In the genomic region with DNA sequence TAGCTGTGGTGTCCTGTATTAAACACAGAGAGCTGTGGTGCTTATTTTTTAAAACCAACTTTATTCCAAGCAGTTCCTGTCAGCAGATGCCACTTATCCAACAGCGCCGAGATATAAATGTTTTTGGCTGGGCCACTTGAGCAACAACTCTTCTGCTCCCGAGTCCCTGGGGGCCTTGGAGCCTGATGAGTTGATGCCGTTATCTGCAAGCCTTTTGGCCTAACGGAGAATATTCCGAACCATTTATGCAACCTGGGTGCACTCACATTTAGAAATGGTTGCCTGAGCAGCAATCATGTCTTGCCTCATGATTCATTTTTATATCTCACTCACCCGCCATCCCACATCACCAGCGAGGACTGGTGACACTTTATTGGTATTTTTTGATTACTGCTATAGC, we compare ENCODE assay signal across 18 cellular contexts.
"Had no signal": no experiment of that assay in that cellular context is flagged by ENCODE, and none has a peak within 500 bp of the region (broad histone marks: within the 10 kb centered on the region; RNA-seq: fewer than 3 reads in every experiment).

No MANE protein-coding gene starts in this region.

- H3K9me3 ChIP-seq: adrenal gland, lower lobe of right lung, prostate gland, right lobe of liver, suprapubic skin, upper lobe of left lung had no signal

- H3K36me3 ChIP-seq: adrenal gland, cardiac muscle cell, lower lobe of right lung, prostate gland, right lobe of liver, suprapubic skin, upper lobe of left lung had no signal

- H3K4me3 Mint-ChIP-seq: activated naive CD4-positive, alpha-beta T cell treated with anti-CD3 and anti-CD28 coated beads, Interleukin-2, amount 50 U/mL, for 24 hours; mesothelial cell of epicardium; nephron progenitor cell; stimulated activated naive CD8-positive, alpha-beta T cell treated with anti-CD3 and anti-CD28 coated beads, Interleukin-15, Interleukin-2, amounts not matched to agents 100 ng/mL and 50 ng/mL, for 24 hours had no signal

- H3K4me2 ChIP-seq: smooth muscle cell had no signal

- H3K27ac ChIP-seq: adrenal gland, cardiac muscle cell, lower lobe of right lung, prostate gland, right lobe of liver, suprapubic skin, upper lobe of left lung had no signal

- H3K36me3 Mint-ChIP-seq: activated naive CD4-positive, alpha-beta T cell treated with anti-CD3 and anti-CD28 coated beads, Interleukin-2, amount 50 U/mL, for 24 hours; mesothelial cell of epicardium had no signal

- H3K4me3 ChIP-seq: adrenal gland, cardiac muscle cell, lower lobe of right lung, prostate gland, right lobe of liver, smooth muscle cell, suprapubic skin, upper lobe of left lung had no signal

- H3K27me3 Mint-ChIP-seq: stimulated activated naive CD8-positive, alpha-beta T cell treated with anti-CD3 and anti-CD28 coated beads, Interleukin-15, Interleukin-2, amounts not matched to agents 100 ng/mL and 50 ng/mL, for 24 hours had no signal

- H3K4me1 Mint-ChIP-seq: activated naive CD4-positive, alpha-beta T cell treated with anti-CD3 and anti-CD28 coated beads, Interleukin-2, amount 50 U/mL, for 24 hours had no signal

- ATAC-seq: right lobe of liver had no signal

- H3K27ac Mint-ChIP-seq: activated naive CD4-positive, alpha-beta T cell treated with anti-CD3 and anti-CD28 coated beads, Interleukin-2, amount 50 U/mL, for 24 hours; mesothelial cell of epicardium; nephron progenitor cell; stimulated activated naive CD8-positive, alpha-beta T cell treated with anti-CD3 and anti-CD28 coated beads, Interleukin-15, Interleukin-2, amounts not matched to agents 100 ng/mL and 50 ng/mL, for 24 hours had no signal

- H3K9me3 Mint-ChIP-seq: activated naive CD4-positive, alpha-beta T cell treated with anti-CD3 and anti-CD28 coated beads, Interleukin-2, amount 50 U/mL, for 24 hours; mesothelial cell of epicardium; nephron progenitor cell; stimulated activated naive CD8-positive, alpha-beta T cell treated with anti-CD3 and anti-CD28 coated beads, Interleukin-15, Interleukin-2, amounts not matched to agents 100 ng/mL and 50 ng/mL, for 24 hours had no signal

- DNase-seq: activated CD4-positive, alpha-beta T cell treated with anti-CD3 and anti-CD28 coated beads for 1 hour; activated CD4-positive, alpha-beta T cell treated with anti-CD3 and anti-CD28 coated beads, Interleukin-2, amount 50 U/mL, for 48 hours; activated T-cell treated with anti-CD3 and anti-CD28 coated beads, Interleukin-2, amount 50 U/mL, for 1 hour; adrenal gland; hippocampal formation; kidney glomerular epithelial cell; lower lobe of right lung; nephron progenitor cell; right lobe of liver; T-helper 1 cell; upper lobe of left lung had no signal

- H3K4me1 ChIP-seq: adrenal gland, prostate gland, right lobe of liver had no signal

- H3K27me3 ChIP-seq: adrenal gland, cardiac muscle cell, right lobe of liver, upper lobe of left lung had no signal
